Comparison of ENCODE assay signal across 1 cellular context in genomic region chr1:7229696-7230095, GRCh38.
TF ChIP-seq lines count a peak whose summit lies in the region.

No MANE protein-coding gene starts in this region.

TF ChIP-seq in WTC11, 78 proteins besides CTCF, POLR2A, EP300 and RAD21:
- TF ChIP-seq PRDM15 (CRISPR knock-in tag; IDR thresholded peaks at IDR 0.05) (no peak), ESRRA (CRISPR knock-in tag; IDR thresholded peaks at IDR 0.05; ENCODE audit: borderline replicate concordance) (no peak), ZNF263 (CRISPR knock-in tag; IDR thresholded peaks at IDR 0.05; ENCODE audit: low read depth) (0 out of 2 replicates have a peak, but pooled peaks have one; percentile 1), IRF1 (CRISPR knock-in tag; IDR thresholded peaks at IDR 0.05) (no peak)
